ENCODE assay signal across 8 cellular contexts in genomic region chr5:79255786-79256557, GRCh38. TPM values are rescaled to one million over a fixed set of nuclear protein-coding genes. Genes with fewer than 3 reads are reported as not detected.
DNase-seq lines count a peak whose midpoint lies in the region; ATAC-seq and TF ChIP-seq lines count a peak whose summit lies in the region.

No MANE protein-coding gene starts in this region.

- H3K27me3 ChIP-seq in BJ (ENCODE audit: control insufficient read depth, insufficient read depth, low read length) = no peaks in the 10 kb centered on the region
- H3K27me3 ChIP-seq in CD4-positive, alpha-beta memory T cell (ENCODE audit: insufficient read depth, low read length) = no peaks in the 10 kb centered on the region

- H3K36me3 ChIP-seq in BJ (ENCODE audit: control insufficient read depth, insufficient read depth, low read length) = no peaks in the 10 kb centered on the region
- no peaks in the 10 kb centered on the region for H3K36me3 ChIP-seq in CD4-positive, alpha-beta memory T cell (ENCODE audit: insufficient read depth, low read length)

- H3K36me3 Mint-ChIP-seq in activated T-cell treated with anti-CD3 and anti-CD28 coated beads, Interleukin-2, amount 50 U/mL, for 72 hours (ENCODE audit: insufficient read depth in 2 of 2) = peaks cover 12 to 18% of the 10 kb centered on the region in 2 donors
- peaks cover 13 to 17% of the 10 kb centered on the region in 2 donors for H3K36me3 Mint-ChIP-seq in CD4-positive, alpha-beta memory T cell

- H3K27me3 Mint-ChIP-seq in activated T-cell treated with anti-CD3 and anti-CD28 coated beads, Interleukin-2, amount 50 U/mL, for 72 hours (ENCODE audit: low read depth) = no peaks in the 10 kb centered on the region
- H3K27me3 Mint-ChIP-seq in CD4-positive, alpha-beta memory T cell = no peaks in the 10 kb centered on the region

- no peaks in the 10 kb centered on the region for H3K9me3 ChIP-seq in CD4-positive, alpha-beta memory T cell (ENCODE audit: control insufficient read depth in 1 of 2, low read length in 2 of 2)

- no peaks in the 10 kb centered on the region for H3K9me3 Mint-ChIP-seq in activated T-cell treated with anti-CD3 and anti-CD28 coated beads, Interleukin-2, amount 50 U/mL, for 72 hours
- H3K9me3 Mint-ChIP-seq in CD4-positive, alpha-beta memory T cell = no peaks in the 10 kb centered on the region

- CTCF ChIA-PET in BJ (lab: Yijun Ruan, JAX) = interaction anchor here (0.7 to 2.2 kb wide), 10 partner anchors 9 to 231 kb away, joined by 3 to 11 read pairs (median 6); no protein-coding TSS in a partner anchor
- CTCF ChIA-PET in CD4-positive, alpha-beta memory T cell (lab: Charles Lee; ENCODE audit: partially characterized antibody) = no interaction called here

- POLR2A ChIA-PET in BJ (lab: Charles Lee) = no interaction called here
- POLR2A ChIA-PET in CD4-positive, alpha-beta memory T cell (lab: Charles Lee; ENCODE audit: partially characterized antibody) = interaction anchor here (1.8 kb wide), 1 partner anchor 19 kb away, joined by 10 read pairs; the partner anchor contains the start of gene JMY

- H3K27ac ChIP-seq in CD4-positive, alpha-beta memory T cell (ENCODE audit: low read depth, low read length) = no peak overlapping the region

- H3K4me3 ChIP-seq in BJ (ENCODE audit: low read depth, low read length) = no peak overlapping the region
- H3K4me3 ChIP-seq in CD4-positive, alpha-beta memory T cell (ENCODE audit: low read length in 2 of 2) = no peak overlapping the region

- peaks cover 49% of the 10 kb centered on the region for H3K4me1 Mint-ChIP-seq in activated T-cell treated with anti-CD3 and anti-CD28 coated beads, Interleukin-2, amount 50 U/mL, for 72 hours (ENCODE audit: low read depth)
- H3K4me1 Mint-ChIP-seq in CD4-positive, alpha-beta memory T cell = peaks cover 30 to 67% (median 39%) of the 10 kb centered on the region in 4 donors

- DNase-seq in BJ (ENCODE audit: low read depth) (no peak), left lobe of liver (ENCODE audit: low spot score) (no peak), NCI-H510A treated with DMSO at 0.1 percent for 48 hours (lab: John Stamatoyannopoulos, UW) (no peak), SKM-1 (lab: John Stamatoyannopoulos, UW; ENCODE audit: unreplicated experiment) (no peak)
- peak; percentile 57 to 72 for DNase-seq in activated T-cell treated with anti-CD3 and anti-CD28 coated beads, Interleukin-2, amount 50 U/mL, for 72 hours
- DNase-seq in CD4-positive, alpha-beta memory T cell = no peak

- intact Hi-C loops in CD4-positive, alpha-beta memory T cell (cut with micrococcal nuclease) = no loop called here

- H3K4me3 Mint-ChIP-seq in activated T-cell treated with anti-CD3 and anti-CD28 coated beads, Interleukin-2, amount 50 U/mL, for 72 hours = peak overlapping the region; percentile 30 to 52
- H3K4me3 Mint-ChIP-seq in CD4-positive, alpha-beta memory T cell = peak overlapping the region in 1 of 8 donors; percentile 22

- no peak overlapping the region for H3K27ac Mint-ChIP-seq in activated T-cell treated with anti-CD3 and anti-CD28 coated beads, Interleukin-2, amount 50 U/mL, for 72 hours
- peak overlapping the region in 3 of 7 donors; percentile 28 to 62 (median 58) for H3K27ac Mint-ChIP-seq in CD4-positive, alpha-beta memory T cell

- H3K4me1 ChIP-seq in CD4-positive, alpha-beta memory T cell (ENCODE audit: insufficient read depth, low read length) = peaks cover 26% of the 10 kb centered on the region

- TF ChIP-seq CTCF in BJ (IDR thresholded peaks at IDR 0.05; ENCODE audit: insufficient read depth, low read depth, low read length) (peak; percentile 73), GM12874 (IDR thresholded peaks at IDR 0.05; ENCODE audit: insufficient read depth, low read depth, low read length) (peak; percentile 48)

- peak; percentile 90 for ATAC-seq in HG03095 (IDR thresholded peaks at IDR 0.05; ENCODE audit: unreplicated experiment)
- peak; percentile 81 to 91 for ATAC-seq in activated T-cell treated with anti-CD3 and anti-CD28 coated beads, Interleukin-2, amount 50 U/mL, for 72 hours (replicated peaks in 1 of 2)
- ATAC-seq in left lobe of liver = peak; percentile 86

RNA-seq across cellular contexts. Expression of gene JMY, which starts 20.0 kb away (rescaled TPM):
- polyA plus RNA-seq in BJ (2011; rRNA removed) = 2.1 and 4.1 TPM in 2 replicates
- 4.2 and 5.3 TPM in 2 replicates for polyA minus RNA-seq in BJ (2011; rRNA and poly(A)+ RNA removed)
- 10 to 100 TPM; 39.7 to 56.2 TPM for total RNA-seq in activated T-cell treated with anti-CD3 and anti-CD28 coated beads, Interleukin-2, amount 50 U/mL, for 72 hours
- total RNA-seq in left lobe of liver = 5.5 TPM
- total RNA-seq in CD4-positive, alpha-beta memory T cell = 10 to 100 TPM; 25.7 to 29.7 TPM
- 1 to 10 TPM; 4.0 to 5.4 TPM for polyA plus RNA-seq in CD4-positive, alpha-beta memory T cell

Comparison
In these comparisons a context has a peak if more than half of its experiments do, and no peak if none do; other contexts are left out.
1. DNase-seq: peak in activated T-cell treated with anti-CD3 and anti-CD28 coated beads, Interleukin-2, amount 50 U/mL, for 72 hours (2 of 2); none in BJ (single experiment), left lobe of liver (single experiment), NCI-H510A treated with DMSO at 0.1 percent for 48 hours (single experiment), SKM-1 (single experiment) and CD4-positive, alpha-beta memory T cell (0 of 5).
2. Peak in every context shown above with its lines, with median percentiles within 50 percentile points of each other: ATAC-seq.